In genomic region chr4:66164869-66165268, GRCh38 we compare ENCODE assay signal across 21 cellular contexts.
A peak's percentile ranks its signal among the peaks of the same experiment; 100 is the strongest.
DNase-seq lines count a peak whose midpoint lies in the region; ATAC-seq, FAIRE-seq and TF ChIP-seq lines count a peak whose summit lies in the region.
"Had no signal": no experiment of that assay in that cellular context is flagged by ENCODE, and none has a peak within 500 bp of the region (broad histone marks: within the 10 kb centered on the region; RNA-seq: fewer than 3 reads in every experiment).

No MANE protein-coding gene starts in this region.

- TF ChIP-seq POLR2A in A549 (IDR thresholded peaks at IDR 0.05; ENCODE audit: low read length): no peak

- no peak for TF ChIP-seq CTCF in A549 (IDR thresholded peaks at IDR 0.05)
- TF ChIP-seq CTCF in endodermal cell (conservative IDR thresholded peaks at IDR 0.05): no peak

- H3K9me3 Mint-ChIP-seq in endodermal cell: peaks cover 19% of the 10 kb centered on the region

- CTCF ChIA-PET in A549 (lab: Yijun Ruan, JAX): no interaction called here

- 73% methylated on average over 1 of the region's 1 CpG for WGBS in A549 (ENCODE audit: missing lambda C conversion rate)
- 78% methylated on average over 1 of the region's 1 CpG; no CpG with 5 or more reads in 1 of the 2 experiments for WGBS in endodermal cell (ENCODE audit: insufficient coverage in 1 of 2, insufficient read length in 1 of 2), 2 experiments

- no peak for DNase-seq in A549 (ENCODE audit: low read depth in 1 of 2, low spot score in 1 of 2)
- DNase-seq in CMK (ENCODE audit: low read depth): peak; percentile 42
- no peak for DNase-seq in endodermal cell
- no peak for DNase-seq in stimulated activated naive CD8-positive, alpha-beta T cell treated with anti-CD3 and anti-CD28 coated beads, Interleukin-15, Interleukin-2, amounts not matched to agents 100 U/mL and 50 U/mL, for 24 hours
- DNase-seq in COLO668 (lab: John Stamatoyannopoulos, UW; ENCODE audit: unreplicated experiment): no peak
- DNase-seq: 8988T; AML-193; Caco-2; Calu3; CD4-positive, alpha-beta T cell; CD8-positive, alpha-beta T cell; DMS79 treated with DMSO at 0.1 percent for 48 hours; GF-D8 had no signal

- no peak for FAIRE-seq in A549 (lab: Jason Lieb, UNC)
- FAIRE-seq: A204.1, D721Med, G401.6, GM12891, GM19239 had no signal

- H3K9ac ChIP-seq in endodermal cell (ENCODE audit: extremely low read depth, low read length, poor library complexity, severe bottlenecking): no peak overlapping the region
- H3K9ac ChIP-seq: BLaER1 treated with 17β-estradiol and CSF1 and Interleukin-3, amounts not matched to agents 10 nM and 100 nM had no signal

- ATAC-seq in A549: no peak
- no peak for ATAC-seq in stimulated activated naive CD8-positive, alpha-beta T cell treated with anti-CD3 and anti-CD28 coated beads, Interleukin-15, Interleukin-2, amounts not matched to agents 100 U/mL and 50 U/mL, for 24 hours
- ATAC-seq: CD8-positive, alpha-beta T cell had no signal

- H3K4me1 ChIP-seq in A549: no peaks in the 10 kb centered on the region
- H3K4me1 ChIP-seq in endodermal cell (ENCODE audit: control insufficient read depth, insufficient read depth, low read length): no peaks in the 10 kb centered on the region
- H3K4me1 ChIP-seq: BLaER1 treated with 17β-estradiol and CSF1 and Interleukin-3, amounts not matched to agents 10 nM and 100 nM; Caco-2 had no signal

- no peaks in the 10 kb centered on the region for H3K27me3 ChIP-seq in endodermal cell (ENCODE audit: control insufficient read depth, insufficient read depth, low read length, poor library complexity, severe bottlenecking)
- H3K27me3 ChIP-seq: BLaER1 treated with 17β-estradiol and CSF1 and Interleukin-3, amounts not matched to agents 10 nM and 100 nM had no signal

- no peaks in the 10 kb centered on the region; the same call in 2 of the 3 replicates for H3K9me3 ChIP-seq in A549
- H3K9me3 ChIP-seq in endodermal cell (ENCODE audit: control insufficient read depth, low read length): peaks cover 25% of the 10 kb centered on the region
- H3K9me3 ChIP-seq: Caco-2 had no signal

- H3K4me3 ChIP-seq in A549: no peak overlapping the region
- peak overlapping the region; percentile 50 for H3K4me3 ChIP-seq in endodermal cell (ENCODE audit: low read length)
- H3K4me3 ChIP-seq: BLaER1 treated with 17β-estradiol and CSF1 and Interleukin-3, amounts not matched to agents 10 nM and 100 nM had no signal

- no peaks in the 10 kb centered on the region for H3K4me1 Mint-ChIP-seq in endodermal cell
- H3K4me1 Mint-ChIP-seq: B cell had no signal

- H3K4me2 ChIP-seq in A549: no peak overlapping the region
- H3K4me2 ChIP-seq: BLaER1 treated with 17β-estradiol and CSF1 and Interleukin-3, amounts not matched to agents 10 nM and 100 nM had no signal

- no peak for TF ChIP-seq RAD21 in A549 (conservative IDR thresholded peaks at IDR 0.05 in 1 of 2, IDR thresholded peaks at IDR 0.05 in 1 of 2)

- TF ChIP-seq EP300 in A549 (IDR thresholded peaks at IDR 0.05): no peak

- H3K36me3 Mint-ChIP-seq in endodermal cell (ENCODE audit: low read depth): no peaks in the 10 kb centered on the region
- H3K36me3 Mint-ChIP-seq: CD8-positive, alpha-beta T cell had no signal

- H3K36me3 ChIP-seq in endodermal cell (ENCODE audit: control insufficient read depth, insufficient read depth, low read length): no peaks in the 10 kb centered on the region
- H3K36me3 ChIP-seq: BLaER1 treated with 17β-estradiol and CSF1 and Interleukin-3, amounts not matched to agents 10 nM and 100 nM had no signal

- H3K27me3 Mint-ChIP-seq in endodermal cell (ENCODE audit: insufficient read depth): no peaks in the 10 kb centered on the region
- H3K27me3 Mint-ChIP-seq: B cell; CD4-positive, alpha-beta T cell had no signal

- no peak overlapping the region for H3K4me3 Mint-ChIP-seq in endodermal cell
- H3K4me3 Mint-ChIP-seq: B cell; CD4-positive, alpha-beta T cell; CD8-positive, alpha-beta T cell had no signal

- POLR2A ChIA-PET in A549 (lab: Yijun Ruan, JAX): no interaction called here

- no peak overlapping the region for H3K27ac Mint-ChIP-seq in endodermal cell
- H3K27ac Mint-ChIP-seq: B cell; CD4-positive, alpha-beta T cell; CD8-positive, alpha-beta T cell had no signal

- H3K27ac ChIP-seq in A549: no peak overlapping the region
- H3K27ac ChIP-seq in endodermal cell (ENCODE audit: low read depth, low read length): no peak overlapping the region
- H3K27ac ChIP-seq: BLaER1 treated with 17β-estradiol and CSF1 and Interleukin-3, amounts not matched to agents 10 nM and 100 nM; C4-2B had no signal

TF ChIP-seq in A549, 52 proteins besides CTCF, POLR2A, EP300 and RAD21:
- TF ChIP-seq ZNF302 (CRISPR knock-in tag; IDR thresholded peaks at IDR 0.05): no peak
- peak; percentile 94 for TF ChIP-seq ZFP36 (IDR thresholded peaks at IDR 0.05; ENCODE audit: borderline replicate concordance, partially characterized antibody)
